9 cellular contexts compared by ENCODE assay signal in the genomic region with DNA sequence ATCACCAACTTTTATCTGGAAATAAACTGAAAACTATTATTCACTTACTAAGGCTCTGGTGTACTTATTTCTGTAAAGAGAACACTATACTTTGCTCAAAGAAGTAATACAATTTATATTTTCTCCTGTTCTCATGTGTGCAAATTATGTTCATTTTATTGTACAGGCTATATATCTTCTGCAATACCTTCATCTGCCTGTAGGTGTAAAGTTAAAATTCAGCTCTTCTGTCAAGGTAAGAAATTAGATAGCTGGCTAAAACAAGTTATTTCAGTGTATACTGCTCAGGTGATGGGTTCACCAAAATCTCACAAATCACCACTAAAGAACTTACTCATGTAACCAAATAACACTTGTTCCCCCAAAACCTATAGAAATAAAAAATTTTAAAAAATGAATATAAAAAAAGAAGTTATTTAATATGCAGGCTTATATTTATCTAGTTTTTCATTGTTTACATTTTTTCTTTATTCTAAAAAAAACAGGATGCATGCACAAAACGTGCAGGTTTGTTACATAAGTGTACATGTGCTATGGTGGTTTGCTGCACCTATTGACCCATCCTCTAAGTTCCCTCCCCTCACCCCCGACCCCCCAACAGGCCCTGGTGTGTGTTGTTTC.
DNase-seq lines count a peak whose midpoint lies in the region; ATAC-seq, FAIRE-seq and TF ChIP-seq lines count a peak whose summit lies in the region.
"Had no signal": no experiment of that assay in that cellular context is flagged by ENCODE, and none has a peak within 500 bp of the region (broad histone marks: within the 10 kb centered on the region; RNA-seq: fewer than 3 reads in every experiment).

No MANE protein-coding gene starts in this region.

- H4K20me1 ChIP-seq in PC-9 (ENCODE audit: insufficient read depth), result no peaks in the 10 kb centered on the region

- TF ChIP-seq CTCF in GM10266 (IDR thresholded peaks at IDR 0.05; ENCODE audit: control insufficient read depth, insufficient read depth, low read depth, missing control alignments) (peak; percentile 29), PC-9 (conservative IDR thresholded peaks at IDR 0.05) (peak; percentile 72), ovary (IDR thresholded peaks at IDR 0.05) (no peak)

- H3K4me1 ChIP-seq in PC-9 (replicated peaks; ENCODE audit: insufficient read depth) (no peaks in the 10 kb centered on the region), ovary (ENCODE audit: insufficient read depth) (no peaks in the 10 kb centered on the region)

- WGBS in ovary, 3 donors, result 16 to 55% (median 24%) methylated on average over 2 of the region's 2 CpGs

- no peak overlapping the region for H3K4me2 ChIP-seq in PC-9

- no peaks in the 10 kb centered on the region for H3F3A ChIP-seq in PC-9 (ENCODE audit: insufficient read depth, low read depth)

- DNase-seq in GM10266 (ENCODE audit: extremely low spot score) (no peak), H54 (ENCODE audit: insufficient read length, low spot score) (no peak), PC-9 (no peak), left kidney (ENCODE audit: low read depth, low spot score) (peak; percentile 4), glomerular visceral epithelial cell (ENCODE audit: extremely low spot score) (no peak), ovary (no peak)
- DNase-seq in stimulated activated naive CD4-positive, alpha-beta T cell treated with Interleukin-2 at 50 U/mL for 16 hours (lab: John Stamatoyannopoulos, UW), result no peak

- H3K36me3 ChIP-seq in PC-9 (ENCODE audit: low read depth), result no peaks in the 10 kb centered on the region
- H3K36me3 ChIP-seq in ovary, result no peaks in the 10 kb centered on the region

- no TSS peak for BruUV-seq in PC-9 (replicated peaks; lab: Mats Ljungman, UMichigan)

- CTCF ChIA-PET in PC-9 (lab: Charles Lee), result no interaction called here

- H3K4me3 ChIP-seq in PC-9 (no peak overlapping the region), ovary (no peak overlapping the region)
- H3K4me3 ChIP-seq: lung had no signal

- POLR2A ChIA-PET in PC-9 (lab: Charles Lee; ENCODE audit: unreplicated experiment), result no interaction called here

- peak; percentile 15 for FAIRE-seq in H54 (lab: Jason Lieb, UNC)

- H3K27me3 ChIP-seq in PC-9 (ENCODE audit: insufficient read depth, low read depth) (no peaks in the 10 kb centered on the region), ovary (no peaks in the 10 kb centered on the region)

- H3K27ac ChIP-seq in PC-9 (no peak overlapping the region), ovary (no peak overlapping the region)

- TF ChIP-seq POLR2A in H54 (IDR thresholded peaks at IDR 0.05; ENCODE audit: low read depth, low read length), result no peak
- TF ChIP-seq POLR2A in ovary (IDR thresholded peaks at IDR 0.05), result no peak

- no peak for ATAC-seq in activated CD4-positive, CD25-positive, alpha-beta regulatory T cell treated with anti-CD3 and anti-CD28 coated beads, Interleukin-2, amount 50 U/mL, for 24 hours

- H2AFZ ChIP-seq in PC-9, result no peak overlapping the region

- H3K9me3 ChIP-seq in PC-9 (ENCODE audit: insufficient read depth, low read depth), result no peaks in the 10 kb centered on the region
- H3K9me3 ChIP-seq in ovary, result no peaks in the 10 kb centered on the region

- TF ChIP-seq EP300 in ovary (IDR thresholded peaks at IDR 0.05), result no peak

- intact Hi-C loops in PC-9 (cut with micrococcal nuclease; ENCODE audit: unreplicated experiment) (no loop called here), ovary (cut with DNase I) (no loop called here)

- no peaks in the 10 kb centered on the region for H3K9me2 ChIP-seq in PC-9 (ENCODE audit: insufficient read depth)

- H3K79me2 ChIP-seq in PC-9 (ENCODE audit: low read depth), result no peaks in the 10 kb centered on the region

Comparison
In these comparisons a context has a peak if more than half of its experiments do, and no peak if none do; other contexts are left out.
1. CTCF ChIP-seq: peak in GM10266 (single experiment) and PC-9 (single experiment); none in ovary (0 of 3).